Comparison of ENCODE assay signal across 22 cellular contexts in the genomic region with DNA sequence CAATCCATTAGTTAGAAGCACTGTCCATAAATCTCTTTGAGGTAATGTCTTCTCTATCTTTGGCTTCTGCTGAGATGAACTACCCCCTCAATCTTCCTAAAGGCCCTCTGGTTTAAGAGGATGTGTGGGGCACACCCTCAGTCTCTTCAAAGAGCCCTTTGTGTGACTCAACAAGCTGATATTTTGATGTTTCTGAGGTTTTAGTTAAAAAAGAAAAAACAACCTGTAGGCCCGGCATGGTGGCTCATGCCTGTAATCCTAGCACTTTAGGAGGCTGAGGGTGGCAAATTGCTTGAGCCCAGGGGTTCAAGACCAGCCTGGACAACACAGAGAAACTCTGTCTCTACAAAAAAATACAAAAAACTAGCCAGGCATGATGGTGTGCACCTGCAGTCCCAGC.
A peak's percentile ranks its signal among the peaks of the same experiment; 100 is the strongest.
DNase-seq lines count a peak whose midpoint lies in the region; ATAC-seq, FAIRE-seq and TF ChIP-seq lines count a peak whose summit lies in the region.
"Had no signal": no experiment of that assay in that cellular context is flagged by ENCODE, and none has a peak within 500 bp of the region (broad histone marks: within the 10 kb centered on the region; RNA-seq: fewer than 3 reads in every experiment).

No MANE protein-coding gene starts in this region.

- H3K4me1 Mint-ChIP-seq in glutamatergic neuron (ENCODE audit: low read depth, unreplicated experiment) (peaks cover 31% of the 10 kb centered on the region), neural progenitor cell (peaks cover 8% of the 10 kb centered on the region)
- no peaks in the 10 kb centered on the region for H3K4me1 Mint-ChIP-seq in activated CD4-positive, alpha-beta T cell treated with anti-CD3 and anti-CD28 coated beads, Interleukin-2, amount 10 ng/mL, durations not matched to agents 24 days and 14 days

- H3K9me3 Mint-ChIP-seq in glutamatergic neuron (ENCODE audit: unreplicated experiment) (peaks cover 3% of the 10 kb centered on the region), neural progenitor cell (peaks cover 13% of the 10 kb centered on the region)
- H3K9me3 Mint-ChIP-seq in activated CD4-positive, alpha-beta T cell treated with anti-CD3 and anti-CD28 coated beads, Interleukin-2, amount 10 ng/mL, durations not matched to agents 24 days and 14 days, result no peaks in the 10 kb centered on the region

- DNase-seq in glutamatergic neuron (no peak), neural progenitor cell (ENCODE audit: low spot score) (no peak), urothelium cell line (ENCODE audit: low spot score) (peak; percentile 14)
- no peak for DNase-seq in activated CD4-positive, alpha-beta T cell treated with anti-CD3 and anti-CD28 coated beads, Interleukin-2, amount 10 ng/mL, durations not matched to agents 24 days and 14 days
- DNase-seq: 8988T; ACHN; BE2C; Caco-2; Calu3; CD4-positive, alpha-beta T cell; CD8-positive, alpha-beta T cell; DMS79 treated with DMSO at 0.1 percent for 48 hours; GF-D8 had no signal

- H3K27ac Mint-ChIP-seq in glutamatergic neuron (ENCODE audit: unreplicated experiment) (peak overlapping the region; percentile 85), neural progenitor cell (no peak overlapping the region)
- H3K27ac Mint-ChIP-seq in activated CD4-positive, alpha-beta T cell treated with anti-CD3 and anti-CD28 coated beads, Interleukin-2, amount 10 ng/mL, durations not matched to agents 24 days and 14 days, result no peak overlapping the region
- H3K27ac Mint-ChIP-seq: CD4-positive, alpha-beta T cell; CD8-positive, alpha-beta T cell had no signal

- no peak overlapping the region for H3K4me3 ChIP-seq in neural progenitor cell
- H3K4me3 ChIP-seq: BLaER1 had no signal

- intact Hi-C loops in activated CD4-positive, alpha-beta T cell treated with anti-CD3 and anti-CD28 coated beads, Interleukin-2, amount 10 ng/mL, durations not matched to agents 24 days and 14 days (cut with micrococcal nuclease), result no loop called here

- no peaks in the 10 kb centered on the region for H4K20me1 ChIP-seq in neural progenitor cell (ENCODE audit: low read depth)
- H4K20me1 ChIP-seq: BLaER1 had no signal

- no peak overlapping the region for H3K27ac ChIP-seq in neural progenitor cell
- H3K27ac ChIP-seq: BLaER1, C4-2B had no signal

- TF ChIP-seq CTCF in glutamatergic neuron (IDR thresholded peaks at IDR 0.05; ENCODE audit: partially characterized antibody, unreplicated experiment) (no peak), neural progenitor cell (IDR thresholded peaks at IDR 0.05) (no peak)

- no peak for ATAC-seq in HG02763 (IDR thresholded peaks at IDR 0.05; ENCODE audit: unreplicated experiment)
- no peak for ATAC-seq in HG02981 (IDR thresholded peaks at IDR 0.05; ENCODE audit: unreplicated experiment)
- ATAC-seq: CD8-positive, alpha-beta T cell had no signal

- H3F3A ChIP-seq in neural progenitor cell (ENCODE audit: low read depth), result no peaks in the 10 kb centered on the region

- no peaks in the 10 kb centered on the region for H3K4me1 ChIP-seq in neural progenitor cell
- H3K4me1 ChIP-seq: BE2C, BLaER1 had no signal

- no peak for FAIRE-seq in urothelium cell line (lab: Jason Lieb, UNC)
- FAIRE-seq: A204.1, D721Med, G401.6, GM12891, GM19239 had no signal

- peaks cover 2% of the 10 kb centered on the region for H3K27me3 Mint-ChIP-seq in glutamatergic neuron (ENCODE audit: unreplicated experiment)
- peaks cover 4% of the 10 kb centered on the region for H3K27me3 Mint-ChIP-seq in neural progenitor cell (ENCODE audit: insufficient read depth, low read depth)
- no peaks in the 10 kb centered on the region for H3K27me3 Mint-ChIP-seq in activated CD4-positive, alpha-beta T cell treated with anti-CD3 and anti-CD28 coated beads, Interleukin-2, amount 10 ng/mL, durations not matched to agents 24 days and 14 days
- H3K27me3 Mint-ChIP-seq: CD4-positive, alpha-beta T cell had no signal

- H3K79me2 ChIP-seq in neural progenitor cell (ENCODE audit: low read depth), result no peaks in the 10 kb centered on the region

- H2AFZ ChIP-seq in neural progenitor cell (replicated peaks), result peak overlapping the region; percentile 30

- no peaks in the 10 kb centered on the region for H3K36me3 ChIP-seq in neural progenitor cell
- H3K36me3 ChIP-seq: BE2C, BLaER1 had no signal

- no peak overlapping the region for H3K9ac ChIP-seq in neural progenitor cell
- H3K9ac ChIP-seq: BLaER1 had no signal

- H3K36me3 Mint-ChIP-seq in glutamatergic neuron (ENCODE audit: unreplicated experiment), result no peaks in the 10 kb centered on the region
- H3K36me3 Mint-ChIP-seq in neural progenitor cell, result peaks cover 3% of the 10 kb centered on the region
- no peaks in the 10 kb centered on the region for H3K36me3 Mint-ChIP-seq in activated CD4-positive, alpha-beta T cell treated with anti-CD3 and anti-CD28 coated beads, Interleukin-2, amount 10 ng/mL, durations not matched to agents 24 days and 14 days (ENCODE audit: low read depth)
- H3K36me3 Mint-ChIP-seq: CD8-positive, alpha-beta T cell had no signal

- H3K4me2 ChIP-seq in neural progenitor cell, result no peak overlapping the region
- H3K4me2 ChIP-seq: BLaER1 had no signal

- no peaks in the 10 kb centered on the region for H3K9me3 ChIP-seq in neural progenitor cell (ENCODE audit: low read depth)
- H3K9me3 ChIP-seq: BE2C, BLaER1 had no signal

- no peaks in the 10 kb centered on the region for H3K27me3 ChIP-seq in neural progenitor cell
- H3K27me3 ChIP-seq: BE2C, BLaER1 had no signal

- H3K4me3 Mint-ChIP-seq in glutamatergic neuron (ENCODE audit: unreplicated experiment), result no peak overlapping the region
- no peak overlapping the region for H3K4me3 Mint-ChIP-seq in neural progenitor cell
- H3K4me3 Mint-ChIP-seq in activated CD4-positive, alpha-beta T cell treated with anti-CD3 and anti-CD28 coated beads, Interleukin-2, amount 10 ng/mL, durations not matched to agents 24 days and 14 days, result no peak overlapping the region
- H3K4me3 Mint-ChIP-seq: CD4-positive, alpha-beta T cell; CD8-positive, alpha-beta T cell had no signal
